In genomic region chr18:8705941-8706544, GRCh38 we compare ENCODE assay signal across 1 cellular context.
TF ChIP-seq lines count a peak whose summit lies in the region.

No MANE protein-coding gene starts in this region.

TF ChIP-seq in HCT116, 20 proteins besides CTCF, POLR2A, EP300 and RAD21 (continued from another document):
- TF ChIP-seq REST (IDR thresholded peaks at IDR 0.05; ENCODE audit: low read depth), result no peak
